ENCODE assay signal across 1 cellular context in genomic region chr1:193308438-193308837, GRCh38.
TF ChIP-seq lines count a peak whose summit lies in the region.

No MANE protein-coding gene starts in this region.

TF ChIP-seq in SK-N-SH, 30 proteins besides CTCF, POLR2A, EP300 and RAD21 (continued from another document):
- TF ChIP-seq IRF3 (IDR thresholded peaks at IDR 0.05; ENCODE audit: low read depth, low read length) (no peak), NRF1 (IDR thresholded peaks at IDR 0.05; ENCODE audit: low read depth, low read length) (no peak), FOSL2 (IDR thresholded peaks at IDR 0.05; ENCODE audit: borderline replicate concordance, low read depth) (no peak), JUND (IDR thresholded peaks at IDR 0.05) (no peak), FOXJ3 (CRISPR knock-in tag; IDR thresholded peaks at IDR 0.05) (no peak), CHD2 (IDR thresholded peaks at IDR 0.05; ENCODE audit: low read length, partially characterized antibody) (no peak), MEF2A (IDR thresholded peaks at IDR 0.05; ENCODE audit: borderline replicate concordance, low read depth) (no peak), NFIC (IDR thresholded peaks at IDR 0.05; ENCODE audit: borderline replicate concordance) (no peak)
